In genomic region chr10:11163990-11164805, GRCh38 we compare ENCODE assay signal across 9 cellular contexts.
DNase-seq lines count a peak whose midpoint lies in the region; ATAC-seq and TF ChIP-seq lines count a peak whose summit lies in the region.
"Had no signal": no experiment of that assay in that cellular context is flagged by ENCODE, and none has a peak within 500 bp of the region (broad histone marks: within the 10 kb centered on the region; RNA-seq: fewer than 3 reads in every experiment).

No MANE protein-coding gene starts in this region.

- ATAC-seq in Right ventricle myocardium inferior: no peak
- ATAC-seq in HG03039 (IDR thresholded peaks at IDR 0.05; ENCODE audit: unreplicated experiment): no peak
- ATAC-seq in foreskin keratinocyte: no peak
- no peak for ATAC-seq in GM21367 (IDR thresholded peaks at IDR 0.05; ENCODE audit: unreplicated experiment)

- no peak overlapping the region for H3K27ac Mint-ChIP-seq in chondrocyte (ENCODE audit: unreplicated experiment)

- H3K36me3 ChIP-seq in cardiac muscle cell: no peaks in the 10 kb centered on the region
- peaks cover 3 to 6% of the 10 kb centered on the region in 2 donors for H3K36me3 ChIP-seq in mucosa of rectum (ENCODE audit: control insufficient read depth in 2 of 2, insufficient read depth in 2 of 2, low read length in 2 of 2)
- H3K36me3 ChIP-seq in vagina: no peaks in the 10 kb centered on the region

- H3K9me3 ChIP-seq in cardiac muscle cell (ENCODE audit: low read depth) (no peaks in the 10 kb centered on the region), mucosa of rectum (ENCODE audit: control insufficient read depth in 2 of 2, low read length in 2 of 2) (no peaks in the 10 kb centered on the region), vagina (no peaks in the 10 kb centered on the region)

- peaks cover 5% of the 10 kb centered on the region for H3K9me3 Mint-ChIP-seq in chondrocyte (ENCODE audit: low read depth)

- no peak for TF ChIP-seq POLR2A in vagina (IDR thresholded peaks at IDR 0.05)

- H3K4me1 Mint-ChIP-seq in chondrocyte (ENCODE audit: low read depth): peaks cover 24% of the 10 kb centered on the region

- no peaks in the 10 kb centered on the region for H3K27me3 ChIP-seq in cardiac muscle cell
- H3K27me3 ChIP-seq in mucosa of rectum (ENCODE audit: control insufficient read depth in 2 of 2, insufficient read depth in 2 of 2, low read length in 2 of 2): no peaks in the 10 kb centered on the region
- no peaks in the 10 kb centered on the region for H3K27me3 ChIP-seq in vagina
- H3K27me3 ChIP-seq in foreskin keratinocyte: peaks cover 21% of the 10 kb centered on the region

- H3K36me3 Mint-ChIP-seq in chondrocyte (ENCODE audit: low read depth): peaks cover 3% of the 10 kb centered on the region

- peak overlapping the region; percentile 87 for H3K4me3 Mint-ChIP-seq in chondrocyte (ENCODE audit: unreplicated experiment)

- H3K27me3 Mint-ChIP-seq in chondrocyte (ENCODE audit: low read depth): no peaks in the 10 kb centered on the region

- no peak for DNase-seq in cardiac muscle cell (ENCODE audit: low read depth in 1 of 2, low spot score in 1 of 2)
- no peak for DNase-seq in Right ventricle myocardium inferior (ENCODE audit: missing footprints)
- no peak for DNase-seq in chondrocyte (ENCODE audit: low spot score)
- peak in 1 of 2 donors; percentile 81 for DNase-seq in vagina (ENCODE audit: extremely low spot score in 2 of 2)
- DNase-seq in foreskin keratinocyte: no peak
- DNase-seq: DMS79 had no signal

- peak overlapping the region; percentile 51 to 68 for H3K9ac ChIP-seq in mucosa of rectum (ENCODE audit: low read depth in 1 of 2, low read length in 2 of 2)

- H3K4me3 ChIP-seq in cardiac muscle cell (peak overlapping the region; percentile 51), mucosa of rectum (ENCODE audit: low read length in 2 of 2) (peak overlapping the region; percentile 39 to 85), vagina (peak overlapping the region; percentile 61 to 66)

- H3K4me1 ChIP-seq in cardiac muscle cell (ENCODE audit: low read depth): peaks cover 52% of the 10 kb centered on the region
- peaks cover 4 to 6% of the 10 kb centered on the region in 2 donors for H3K4me1 ChIP-seq in mucosa of rectum (ENCODE audit: control insufficient read depth in 2 of 2, insufficient read depth in 2 of 2, low read length in 2 of 2)
- H3K4me1 ChIP-seq in vagina: peaks cover 20% of the 10 kb centered on the region
- no peaks in the 10 kb centered on the region for H3K4me1 ChIP-seq in foreskin keratinocyte

- intact Hi-C loops in Right ventricle myocardium inferior (cut with DNase I) (loop anchor here (5.0 kb wide), 1 partner anchor 117 kb away; no protein-coding TSS in a partner anchor), vagina (cut with DNase I) (no loop called here)

- TF ChIP-seq CTCF in cardiac muscle cell (IDR thresholded peaks at IDR 0.05; ENCODE audit: low read depth, low read length) (no peak), chondrocyte (IDR thresholded peaks at IDR 0.05) (no peak), vagina (IDR thresholded peaks at IDR 0.05) (no peak), foreskin keratinocyte (conservative IDR thresholded peaks at IDR 0.05) (no peak)

- H3K27ac ChIP-seq in cardiac muscle cell (peak overlapping the region; percentile 61), mucosa of rectum (ENCODE audit: low read depth in 2 of 2, low read length in 2 of 2) (peak overlapping the region; percentile 80 to 87), vagina (peak overlapping the region; percentile 86), foreskin keratinocyte (no peak overlapping the region)
